In the genomic region with DNA sequence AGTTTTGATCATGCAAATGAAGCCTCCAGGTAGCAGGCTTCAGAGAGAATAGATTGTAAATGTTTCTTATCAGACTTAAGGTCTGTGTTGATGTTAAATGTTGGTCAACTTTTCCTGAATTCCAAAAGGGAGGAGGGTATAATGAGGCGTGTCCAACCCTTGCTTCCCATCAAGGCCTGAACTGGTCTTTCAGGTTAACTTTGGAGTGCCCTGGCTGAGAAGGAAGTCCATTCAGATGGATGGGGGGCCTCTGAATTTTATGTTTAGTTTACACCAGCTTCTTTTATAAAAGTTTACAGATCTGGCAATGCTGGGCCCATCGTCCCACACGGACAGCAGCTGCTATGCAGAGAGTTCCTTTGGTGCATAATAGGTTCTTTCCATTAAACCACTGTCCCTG, we compare ENCODE assay signal across 28 cellular contexts.
"Had no signal": no experiment of that assay in that cellular context is flagged by ENCODE, and none has a peak within 500 bp of the region (broad histone marks: within the 10 kb centered on the region; RNA-seq: fewer than 3 reads in every experiment).

No MANE protein-coding gene starts in this region.

- H3K4me3 ChIP-seq: adrenal gland, body of pancreas, gastrocnemius medialis, hepatocyte, ovary, skin epidermis, stomach, suprapubic skin, tibial nerve had no signal

- H3K4me3 Mint-ChIP-seq: activated B cell treated with CpG ODN at 0.5 μM for 24 hours; activated CD8-positive, alpha-beta T cell treated with anti-CD3 and anti-CD28 coated beads for 36 hours; activated naive CD4-positive, alpha-beta T cell treated with anti-CD3 and anti-CD28 coated beads for 36 hours; activated naive CD8-positive, alpha-beta T cell treated with anti-CD3 and anti-CD28 coated beads for 36 hours; activated T-cell treated with anti-CD3 and anti-CD28 coated beads, Interleukin-2, amount 50 U/mL, for 72 hours; effector memory CD8-positive, alpha-beta T cell; immature natural killer cell; naive B cell had no signal

- H3K27ac Mint-ChIP-seq: activated B cell treated with CpG ODN at 0.5 μM for 24 hours; activated CD8-positive, alpha-beta T cell treated with anti-CD3 and anti-CD28 coated beads for 36 hours; activated naive CD8-positive, alpha-beta T cell treated with anti-CD3 and anti-CD28 coated beads for 36 hours; activated T-cell treated with anti-CD3 and anti-CD28 coated beads, Interleukin-2, amount 50 U/mL, for 72 hours; immature natural killer cell; naive B cell; progenitor cell of endocrine pancreas had no signal

- H3K36me3 ChIP-seq: adrenal gland, gastrocnemius medialis, ovary, stomach, suprapubic skin, tibial nerve had no signal

- H3K4me1 Mint-ChIP-seq: activated B cell treated with CpG ODN at 0.5 μM for 24 hours; activated naive CD8-positive, alpha-beta T cell treated with anti-CD3 and anti-CD28 coated beads for 36 hours; immature natural killer cell had no signal

- H3K9me3 Mint-ChIP-seq: activated B cell treated with CpG ODN at 0.5 μM for 24 hours; activated CD8-positive, alpha-beta T cell treated with anti-CD3 and anti-CD28 coated beads for 36 hours; activated naive CD4-positive, alpha-beta T cell treated with anti-CD3 and anti-CD28 coated beads for 36 hours; activated naive CD8-positive, alpha-beta T cell treated with anti-CD3 and anti-CD28 coated beads for 36 hours; activated T-cell treated with anti-CD3 and anti-CD28 coated beads, Interleukin-2, amount 50 U/mL, for 72 hours; effector memory CD8-positive, alpha-beta T cell; immature natural killer cell; naive B cell had no signal

- H3K27ac ChIP-seq: adrenal gland, gastrocnemius medialis, hepatocyte, ovary, suprapubic skin, tibial nerve had no signal

- DNase-seq: activated B cell treated with CpG ODN at 0.5 μM for 24 hours; activated CD4-positive, alpha-beta T cell treated with anti-CD3 and anti-CD28 coated beads, Interleukin-2, amount 50 U/mL, for 1 hour; activated CD8-positive, alpha-beta T cell treated with anti-CD3 and anti-CD28 coated beads for 36 hours; activated naive CD4-positive, alpha-beta T cell treated with anti-CD3 and anti-CD28 coated beads for 36 hours; activated naive CD8-positive, alpha-beta T cell treated with anti-CD3 and anti-CD28 coated beads for 36 hours; activated T-cell treated with anti-CD3 and anti-CD28 coated beads for 4 hours; activated T-cell treated with anti-CD3 and anti-CD28 coated beads, Interleukin-2, amount 50 U/mL, for 72 hours; aorta; body of pancreas; effector memory CD8-positive, alpha-beta T cell; erythroblast; gastrocnemius medialis; immature natural killer cell; kidney; naive B cell; ovary; stimulated activated CD4-positive, alpha-beta T cell treated with anti-CD3 and anti-CD28 coated beads, Interleukin-12 subunit alpha, Interleukin-12 subunit beta, amount 100 ng/mL, for 4 hours; stimulated activated CD4-positive, alpha-beta T cell treated with anti-CD3 and anti-CD28 coated beads, Interleukin-4, amount 100 ng/mL, for 1 hour; stomach; T-helper 2 cell had no signal

- ATAC-seq: activated CD8-positive, alpha-beta T cell treated with anti-CD3 and anti-CD28 coated beads for 36 hours; activated T-cell treated with anti-CD3 and anti-CD28 coated beads, Interleukin-2, amount 50 U/mL, for 72 hours; body of pancreas; effector memory CD8-positive, alpha-beta T cell; gastrocnemius medialis; left lobe of liver; sciatic nerve had no signal

- H3K9me3 ChIP-seq: adrenal gland, body of pancreas, gastrocnemius medialis, ovary, stomach, suprapubic skin, tibial nerve had no signal

- H3K27me3 ChIP-seq: adrenal gland, body of pancreas, gastrocnemius medialis, hepatocyte, ovary, stomach, suprapubic skin, tibial nerve had no signal

- H3K36me3 Mint-ChIP-seq: activated naive CD8-positive, alpha-beta T cell treated with anti-CD3 and anti-CD28 coated beads for 36 hours; immature natural killer cell; naive B cell had no signal

- H3K27me3 Mint-ChIP-seq: activated B cell treated with CpG ODN at 0.5 μM for 24 hours; activated naive CD8-positive, alpha-beta T cell treated with anti-CD3 and anti-CD28 coated beads for 36 hours; progenitor cell of endocrine pancreas had no signal
